ENCODE assay signal across 9 cellular contexts in the genomic region with DNA sequence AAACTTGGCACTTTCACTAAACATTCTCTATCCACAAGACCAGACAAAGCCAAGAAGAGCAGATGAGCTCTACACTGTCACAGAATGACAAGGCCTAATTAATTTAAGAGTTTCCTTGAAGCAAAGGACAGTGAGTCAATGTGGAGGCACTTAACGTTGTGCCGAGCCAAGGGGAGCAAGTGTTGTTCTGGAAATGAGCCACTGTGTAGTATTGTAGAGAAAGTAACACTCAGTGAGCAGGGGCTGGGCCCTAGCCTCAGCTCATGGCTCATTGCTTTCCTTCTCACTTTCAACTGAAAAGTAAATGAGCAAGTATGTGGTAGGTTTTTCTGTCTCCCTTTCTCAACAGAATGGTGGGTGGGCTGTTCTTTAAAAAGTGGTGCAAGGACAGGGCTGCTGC. TPM values are rescaled to one million over a fixed set of nuclear protein-coding genes. Genes with fewer than 3 reads are reported as not detected.
DNase-seq lines count a peak whose midpoint lies in the region; ATAC-seq and TF ChIP-seq lines count a peak whose summit lies in the region.
"Had no signal": no experiment of that assay in that cellular context is flagged by ENCODE, and none has a peak within 500 bp of the region (broad histone marks: within the 10 kb centered on the region; RNA-seq: fewer than 3 reads in every experiment).

No MANE protein-coding gene starts in this region.

- H3K4me1 Mint-ChIP-seq in memory B cell (peaks cover 31% of the 10 kb centered on the region), neural progenitor cell (no peaks in the 10 kb centered on the region)
- H3K4me1 Mint-ChIP-seq: endodermal cell had no signal

- H3K4me3 ChIP-seq in neural progenitor cell: no peak overlapping the region
- H3K4me3 ChIP-seq: tibial nerve had no signal

- H3K4me1 ChIP-seq in neural progenitor cell: no peaks in the 10 kb centered on the region

- no peak overlapping the region for H2AFZ ChIP-seq in neural progenitor cell (replicated peaks)

- no peaks in the 10 kb centered on the region for H3K79me2 ChIP-seq in neural progenitor cell (ENCODE audit: low read depth)

- H3K4me2 ChIP-seq in neural progenitor cell: no peak overlapping the region

- H3K27ac Mint-ChIP-seq in memory B cell (peak overlapping the region; percentile 74), neural progenitor cell (no peak overlapping the region)
- H3K27ac Mint-ChIP-seq: endodermal cell had no signal

- H3K9ac ChIP-seq in neural progenitor cell: no peak overlapping the region

- peak; percentile 83 for ATAC-seq in GM18870 (IDR thresholded peaks at IDR 0.05; ENCODE audit: unreplicated experiment)
- peak; percentile 78 for ATAC-seq in GM21526 (IDR thresholded peaks at IDR 0.05; ENCODE audit: low FRiP score, unreplicated experiment)
- peak; percentile 56 for ATAC-seq in HG03378 (IDR thresholded peaks at IDR 0.05; ENCODE audit: unreplicated experiment)
- no peak for ATAC-seq in memory B cell (ENCODE audit: low read depth)

- no peak for DNase-seq in memory B cell (ENCODE audit: low spot score in 2 of 2)
- DNase-seq in neural progenitor cell (ENCODE audit: low spot score): no peak
- no peak for DNase-seq in stimulated activated CD4-positive, alpha-beta T cell treated with anti-CD3 and anti-CD28 coated beads, Interleukin-2, amount 100 ng/mL, for 48 hours
- DNase-seq in stimulated activated naive CD4-positive, alpha-beta T cell treated with Interleukin-2 at 50 U/mL for 16 hours (lab: John Stamatoyannopoulos, UW): no peak
- DNase-seq: endodermal cell had no signal

- H3K36me3 Mint-ChIP-seq in memory B cell (no peaks in the 10 kb centered on the region), neural progenitor cell (no peaks in the 10 kb centered on the region)

- no peak overlapping the region for H3K27ac ChIP-seq in neural progenitor cell
- H3K27ac ChIP-seq: tibial nerve had no signal

- no peaks in the 10 kb centered on the region for H4K20me1 ChIP-seq in neural progenitor cell (ENCODE audit: low read depth)

- H3K9me3 Mint-ChIP-seq in memory B cell: no peaks in the 10 kb centered on the region
- no peaks in the 10 kb centered on the region for H3K9me3 Mint-ChIP-seq in neural progenitor cell
- H3K9me3 Mint-ChIP-seq: endodermal cell had no signal

- H3K27me3 Mint-ChIP-seq in memory B cell (no peaks in the 10 kb centered on the region), neural progenitor cell (ENCODE audit: insufficient read depth, low read depth) (no peaks in the 10 kb centered on the region)

- no peaks in the 10 kb centered on the region for H3K27me3 ChIP-seq in neural progenitor cell
- H3K27me3 ChIP-seq: tibial nerve had no signal

- TF ChIP-seq CTCF in neural progenitor cell (IDR thresholded peaks at IDR 0.05): no peak

- H3K4me3 Mint-ChIP-seq in memory B cell (no peak overlapping the region), neural progenitor cell (no peak overlapping the region)
- H3K4me3 Mint-ChIP-seq: endodermal cell had no signal

- no peaks in the 10 kb centered on the region for H3K36me3 ChIP-seq in neural progenitor cell
- H3K36me3 ChIP-seq: tibial nerve had no signal

- H3F3A ChIP-seq in neural progenitor cell (ENCODE audit: low read depth): no peaks in the 10 kb centered on the region

- no peaks in the 10 kb centered on the region for H3K9me3 ChIP-seq in neural progenitor cell (ENCODE audit: low read depth)
- H3K9me3 ChIP-seq: tibial nerve had no signal

RNA-seq across cellular contexts. Expression of gene KIAA0040, which starts 11.7 kb away (rescaled TPM):
- 0.15 TPM in 1 of 2 replicates, not detected in the other for total RNA-seq in neural progenitor cell (ENCODE audit: low replicate concordance)
